Comparison of ENCODE assay signal across 16 cellular contexts in genomic region chr7:115410427-115410805, GRCh38.
A peak's percentile ranks its signal among the peaks of the same experiment; 100 is the strongest.
DNase-seq lines count a peak whose midpoint lies in the region; ATAC-seq, FAIRE-seq and TF ChIP-seq lines count a peak whose summit lies in the region.
"Had no signal": no experiment of that assay in that cellular context is flagged by ENCODE, and none has a peak within 500 bp of the region (broad histone marks: within the 10 kb centered on the region; RNA-seq: fewer than 3 reads in every experiment).

No MANE protein-coding gene starts in this region.

- DNase-seq in osteoblast (ENCODE audit: insufficient read length, low spot score, missing footprints) (no peak), LoVo (ENCODE audit: low spot score) (no peak), GM12892 (ENCODE audit: insufficient read length) (no peak)
- DNase-seq in activated CD4-positive, alpha-beta memory T cell treated with anti-CD3 and anti-CD28 coated beads, Interleukin-2, amount 10 ng/mL, durations not matched to agents 7 days and 5 days: no peak
- DNase-seq: activated CD8-positive, alpha-beta memory T cell treated with anti-CD3 and anti-CD28 coated beads for 24 hours; kidney; NCI-H1048; T-helper 9 cell had no signal

- POLR2A ChIA-PET in activated CD4-positive, alpha-beta memory T cell treated with anti-CD3 and anti-CD28 coated beads, Interleukin-2, amount 10 ng/mL, durations not matched to agents 7 days and 5 days (lab: Charles Lee): no interaction called here

- H3K27ac ChIP-seq in SU-DHL-6 (ENCODE audit: low read depth, low read length): no peak overlapping the region
- no peak overlapping the region for H3K27ac ChIP-seq in osteoblast (ENCODE audit: low read depth, low read length)
- H3K27ac ChIP-seq: BLaER1, gastroesophageal sphincter, right atrium auricular region had no signal

- H3K79me2 ChIP-seq in SU-DHL-6 (ENCODE audit: insufficient read depth, low read length) (no peaks in the 10 kb centered on the region), osteoblast (ENCODE audit: insufficient read depth, low read length) (no peaks in the 10 kb centered on the region)

- no peak for TF ChIP-seq POLR2A in GM12892 (IDR thresholded peaks at IDR 0.05; ENCODE audit: low read depth, low read length)

- H3K9me2 ChIP-seq in SU-DHL-6 (replicated peaks; ENCODE audit: insufficient read depth, low read length): no peaks in the 10 kb centered on the region

- TF ChIP-seq CTCF in SU-DHL-6 (IDR thresholded peaks at IDR 0.05; ENCODE audit: insufficient read depth, low read length, poor library complexity, severe bottlenecking) (no peak), osteoblast (IDR thresholded peaks at IDR 0.05; ENCODE audit: extremely low read depth, low read depth, low read length) (no peak)

- H3K9me3 ChIP-seq in SU-DHL-6 (ENCODE audit: insufficient read depth, low read length): no peaks in the 10 kb centered on the region
- H3K9me3 ChIP-seq in osteoblast (ENCODE audit: low read depth, low read length): no peaks in the 10 kb centered on the region
- H3K9me3 ChIP-seq: BLaER1, gastroesophageal sphincter, right atrium auricular region had no signal

- no peak overlapping the region for H3K4me3 Mint-ChIP-seq in activated CD4-positive, alpha-beta memory T cell treated with anti-CD3 and anti-CD28 coated beads, Interleukin-2, amount 10 ng/mL, durations not matched to agents 7 days and 5 days
- H3K4me3 Mint-ChIP-seq: stimulated activated naive CD8-positive, alpha-beta T cell treated with anti-CD3 and anti-CD28 coated beads, Interleukin-15, Interleukin-2, amounts not matched to agents 100 ng/mL and 50 ng/mL, for 24 hours had no signal

- no peaks in the 10 kb centered on the region for H3K36me3 Mint-ChIP-seq in activated CD4-positive, alpha-beta memory T cell treated with anti-CD3 and anti-CD28 coated beads, Interleukin-2, amount 10 ng/mL, durations not matched to agents 7 days and 5 days (ENCODE audit: low read depth)

- no peak overlapping the region for H3K9ac ChIP-seq in SU-DHL-6 (ENCODE audit: low read length)
- H3K9ac ChIP-seq: BLaER1 had no signal

- H3K4me2 ChIP-seq in SU-DHL-6 (ENCODE audit: low read depth, low read length, poor library complexity, severe bottlenecking): no peak overlapping the region
- H3K4me2 ChIP-seq in osteoblast (ENCODE audit: insufficient read depth, low read length): no peak overlapping the region
- H3K4me2 ChIP-seq: BLaER1 had no signal

- no peaks in the 10 kb centered on the region for H3K4me1 ChIP-seq in osteoblast (ENCODE audit: insufficient read depth, low read length)
- H3K4me1 ChIP-seq: gastroesophageal sphincter, right atrium auricular region had no signal

- no peaks in the 10 kb centered on the region for H3F3A ChIP-seq in SU-DHL-6 (ENCODE audit: insufficient read depth)

- peak; percentile 4 for ATAC-seq in GM19395 (IDR thresholded peaks at IDR 0.05; ENCODE audit: unreplicated experiment)
- peak; percentile 13 for ATAC-seq in HG03175 (IDR thresholded peaks at IDR 0.05; ENCODE audit: unreplicated experiment)
- no peak for ATAC-seq in HG03469 (IDR thresholded peaks at IDR 0.05; ENCODE audit: unreplicated experiment)
- ATAC-seq: gastroesophageal sphincter had no signal

- H3K4me1 Mint-ChIP-seq in activated CD4-positive, alpha-beta memory T cell treated with anti-CD3 and anti-CD28 coated beads, Interleukin-2, amount 10 ng/mL, durations not matched to agents 7 days and 5 days: peaks cover 8% of the 10 kb centered on the region

- no peaks in the 10 kb centered on the region for H3K9me3 Mint-ChIP-seq in activated CD4-positive, alpha-beta memory T cell treated with anti-CD3 and anti-CD28 coated beads, Interleukin-2, amount 10 ng/mL, durations not matched to agents 7 days and 5 days
- H3K9me3 Mint-ChIP-seq: stimulated activated naive CD8-positive, alpha-beta T cell treated with anti-CD3 and anti-CD28 coated beads, Interleukin-15, Interleukin-2, amounts not matched to agents 100 ng/mL and 50 ng/mL, for 24 hours had no signal

- H3K4me3 ChIP-seq in SU-DHL-6 (ENCODE audit: insufficient read depth, low read length, poor library complexity, severe bottlenecking) (no peak overlapping the region), osteoblast (ENCODE audit: insufficient read depth, low read length) (no peak overlapping the region)
- H3K4me3 ChIP-seq: BLaER1, gastroesophageal sphincter, right atrium auricular region had no signal

- no peaks in the 10 kb centered on the region for H3K27me3 Mint-ChIP-seq in activated CD4-positive, alpha-beta memory T cell treated with anti-CD3 and anti-CD28 coated beads, Interleukin-2, amount 10 ng/mL, durations not matched to agents 7 days and 5 days
- H3K27me3 Mint-ChIP-seq: stimulated activated naive CD8-positive, alpha-beta T cell treated with anti-CD3 and anti-CD28 coated beads, Interleukin-15, Interleukin-2, amounts not matched to agents 100 ng/mL and 50 ng/mL, for 24 hours had no signal

- H3K36me3 ChIP-seq in SU-DHL-6 (ENCODE audit: low read length) (no peaks in the 10 kb centered on the region), osteoblast (ENCODE audit: insufficient read depth, low read length) (no peaks in the 10 kb centered on the region)
- H3K36me3 ChIP-seq: BLaER1, gastroesophageal sphincter, right atrium auricular region had no signal

- CTCF ChIA-PET in activated CD4-positive, alpha-beta memory T cell treated with anti-CD3 and anti-CD28 coated beads, Interleukin-2, amount 10 ng/mL, durations not matched to agents 7 days and 5 days (lab: Charles Lee): no interaction called here

- H3K27ac Mint-ChIP-seq in activated CD4-positive, alpha-beta memory T cell treated with anti-CD3 and anti-CD28 coated beads, Interleukin-2, amount 10 ng/mL, durations not matched to agents 7 days and 5 days: no peak overlapping the region
- H3K27ac Mint-ChIP-seq: stimulated activated naive CD8-positive, alpha-beta T cell treated with anti-CD3 and anti-CD28 coated beads, Interleukin-15, Interleukin-2, amounts not matched to agents 100 ng/mL and 50 ng/mL, for 24 hours had no signal

- H3K27me3 ChIP-seq in SU-DHL-6 (ENCODE audit: low read length) (no peaks in the 10 kb centered on the region), osteoblast (ENCODE audit: insufficient read depth, low read length) (no peaks in the 10 kb centered on the region)
- H3K27me3 ChIP-seq: BLaER1, gastroesophageal sphincter, right atrium auricular region had no signal

- FAIRE-seq in GM12892 (lab: Jason Lieb, UNC): no peak
- FAIRE-seq: kidney had no signal

- H4K20me1 ChIP-seq in SU-DHL-6 (ENCODE audit: low read depth, low read length) (no peaks in the 10 kb centered on the region), osteoblast (ENCODE audit: insufficient read depth, low read length) (no peaks in the 10 kb centered on the region)
- H4K20me1 ChIP-seq: BLaER1 had no signal

- peak overlapping the region; percentile 1 for H2AFZ ChIP-seq in SU-DHL-6 (ENCODE audit: low read depth, low read length, severe bottlenecking)
- H2AFZ ChIP-seq in osteoblast (ENCODE audit: low read length): peak overlapping the region; percentile 89
